ENCODE assay signal across 27 cellular contexts in the genomic region with DNA sequence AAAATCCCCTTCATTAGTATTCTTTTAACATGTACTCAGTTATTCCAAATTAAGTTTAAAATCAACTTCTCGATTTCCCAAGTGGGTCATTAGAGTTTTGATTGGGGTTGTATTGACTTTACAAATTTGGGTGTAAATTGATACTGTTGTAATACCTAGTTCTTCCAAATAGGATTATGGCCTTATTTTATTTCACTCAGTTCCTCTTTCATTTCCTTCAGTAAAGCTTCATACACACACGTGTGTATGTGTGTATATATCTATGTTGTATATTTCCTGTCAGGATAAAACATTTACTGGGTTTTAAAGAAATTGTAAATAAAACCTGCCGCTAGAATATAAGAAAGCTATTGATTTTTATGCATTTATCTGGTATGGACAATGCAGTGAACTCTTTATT.
"Had no signal": no experiment of that assay in that cellular context is flagged by ENCODE, and none has a peak within 500 bp of the region (broad histone marks: within the 10 kb centered on the region; RNA-seq: fewer than 3 reads in every experiment).

No MANE protein-coding gene starts in this region.

- H3K4me1 ChIP-seq: SJSA1 had no signal

- DNase-seq: activated B cell treated with CpG ODN at 0.5 μM for 24 hours; activated CD4-positive, alpha-beta T cell treated with anti-CD3 and anti-CD28 coated beads for 1 hour; activated CD4-positive, alpha-beta T cell treated with anti-CD3 and anti-CD28 coated beads, Interleukin-2, amount 10 ng/mL, durations not matched to agents 24 days and 14 days; activated CD4-positive, alpha-beta T cell treated with anti-CD3 and anti-CD28 coated beads, Interleukin-2, amount 50 U/mL, for 48 hours; activated CD8-positive, alpha-beta memory T cell treated with anti-CD3 and anti-CD28 coated beads, Interleukin-2, amount 10 ng/mL, durations not matched to agents 7 days and 5 days; activated gamma-delta T cell; activated naive CD4-positive, alpha-beta T cell treated with anti-CD3 and anti-CD28 coated beads for 36 hours; activated T-cell treated with anti-CD3 and anti-CD28 coated beads, Interleukin-2, amount 50 U/mL, for 4 hours; brain microvascular endothelial cell; MM.1S; NCI-H1105; NCI-H1436; NCI-H1694 treated with DMSO at 0.1 percent for 48 hours; NCI-H2029 treated with DMSO at 0.1 percent for 48 hours; NCI-H345; NCI-H510A; NCI-H526 treated with DMSO at 0.1 percent for 48 hours; NCI-H82; PC-9; SW 1271; T-helper 9 cell had no signal

- H3K4me3 ChIP-seq: cardiac muscle cell, PC-9, SJSA1 had no signal

- H3K4me3 Mint-ChIP-seq: activated B cell treated with CpG ODN at 0.5 μM for 24 hours; activated CD4-positive, alpha-beta T cell treated with anti-CD3 and anti-CD28 coated beads, Interleukin-2, amount 10 ng/mL, durations not matched to agents 24 days and 14 days; activated CD8-positive, alpha-beta memory T cell treated with anti-CD3 and anti-CD28 coated beads, Interleukin-2, amount 10 ng/mL, durations not matched to agents 7 days and 5 days; activated naive CD4-positive, alpha-beta T cell treated with anti-CD3 and anti-CD28 coated beads for 36 hours; activated naive CD8-positive, alpha-beta T cell; activated T-cell treated with anti-CD3 and anti-CD28 coated beads, Interleukin-2, amount 50 U/mL, for 4 hours; activated T-helper 17 cell treated with anti-CD3 and anti-CD28 coated beads, Interleukin-2, amount 50 U/mL, for 72 hours; T-helper 1 cell treated with Interleukin-12 subunit alpha and Interleukin-12 subunit beta and Interleukin-4 antibody, amounts not matched to agents 30 μg/mL and 1 μg/mL, for 36 hours had no signal

- H3K27me3 ChIP-seq: brain microvascular endothelial cell, cardiac muscle cell, SJSA1 had no signal

- H2AFZ ChIP-seq: PC-9 had no signal

- H3K27me3 Mint-ChIP-seq: activated B cell treated with CpG ODN at 0.5 μM for 24 hours; activated CD4-positive, alpha-beta T cell treated with anti-CD3 and anti-CD28 coated beads, Interleukin-2, amount 10 ng/mL, durations not matched to agents 24 days and 14 days; activated CD8-positive, alpha-beta memory T cell treated with anti-CD3 and anti-CD28 coated beads, Interleukin-2, amount 10 ng/mL, durations not matched to agents 7 days and 5 days; activated naive CD8-positive, alpha-beta T cell; activated T-helper 17 cell treated with anti-CD3 and anti-CD28 coated beads, Interleukin-2, amount 50 U/mL, for 72 hours had no signal

- H3K9me3 Mint-ChIP-seq: activated B cell treated with CpG ODN at 0.5 μM for 24 hours; activated CD4-positive, alpha-beta T cell treated with anti-CD3 and anti-CD28 coated beads, Interleukin-2, amount 10 ng/mL, durations not matched to agents 24 days and 14 days; activated naive CD4-positive, alpha-beta T cell treated with anti-CD3 and anti-CD28 coated beads for 36 hours; activated T-cell treated with anti-CD3 and anti-CD28 coated beads, Interleukin-2, amount 50 U/mL, for 4 hours; activated T-helper 17 cell treated with anti-CD3 and anti-CD28 coated beads, Interleukin-2, amount 50 U/mL, for 72 hours; T-helper 1 cell treated with Interleukin-12 subunit alpha and Interleukin-12 subunit beta and Interleukin-4 antibody, amounts not matched to agents 30 μg/mL and 1 μg/mL, for 36 hours had no signal

- H3K9me3 ChIP-seq: SJSA1 had no signal

- H3K27ac Mint-ChIP-seq: activated B cell treated with CpG ODN at 0.5 μM for 24 hours; activated CD4-positive, alpha-beta T cell treated with anti-CD3 and anti-CD28 coated beads, Interleukin-2, amount 10 ng/mL, durations not matched to agents 24 days and 14 days; activated CD8-positive, alpha-beta memory T cell treated with anti-CD3 and anti-CD28 coated beads, Interleukin-2, amount 10 ng/mL, durations not matched to agents 7 days and 5 days; activated naive CD4-positive, alpha-beta T cell treated with anti-CD3 and anti-CD28 coated beads for 36 hours; activated naive CD8-positive, alpha-beta T cell; activated T-helper 17 cell treated with anti-CD3 and anti-CD28 coated beads, Interleukin-2, amount 50 U/mL, for 72 hours; T-helper 1 cell treated with Interleukin-12 subunit alpha and Interleukin-12 subunit beta and Interleukin-4 antibody, amounts not matched to agents 30 μg/mL and 1 μg/mL, for 36 hours had no signal

- ATAC-seq: activated CD8-positive, alpha-beta memory T cell treated with anti-CD3 and anti-CD28 coated beads, Interleukin-2, amount 10 ng/mL, durations not matched to agents 7 days and 5 days; activated T-cell treated with anti-CD3 and anti-CD28 coated beads, Interleukin-2, amount 50 U/mL, for 4 hours; activated T-helper 17 cell treated with anti-CD3 and anti-CD28 coated beads, Interleukin-2, amount 50 U/mL, for 72 hours; SK-N-SH treated with all-trans-retinoic acid at 6 μM for 48 hours had no signal

- H3K27ac ChIP-seq: brain microvascular endothelial cell, cardiac muscle cell, PC-9, SJSA1 had no signal

- H3K4me2 ChIP-seq: PC-9 had no signal

- H3K4me1 Mint-ChIP-seq: activated CD8-positive, alpha-beta memory T cell treated with anti-CD3 and anti-CD28 coated beads, Interleukin-2, amount 10 ng/mL, durations not matched to agents 7 days and 5 days had no signal
